ENCODE assay signal across 10 cellular contexts in the genomic region with DNA sequence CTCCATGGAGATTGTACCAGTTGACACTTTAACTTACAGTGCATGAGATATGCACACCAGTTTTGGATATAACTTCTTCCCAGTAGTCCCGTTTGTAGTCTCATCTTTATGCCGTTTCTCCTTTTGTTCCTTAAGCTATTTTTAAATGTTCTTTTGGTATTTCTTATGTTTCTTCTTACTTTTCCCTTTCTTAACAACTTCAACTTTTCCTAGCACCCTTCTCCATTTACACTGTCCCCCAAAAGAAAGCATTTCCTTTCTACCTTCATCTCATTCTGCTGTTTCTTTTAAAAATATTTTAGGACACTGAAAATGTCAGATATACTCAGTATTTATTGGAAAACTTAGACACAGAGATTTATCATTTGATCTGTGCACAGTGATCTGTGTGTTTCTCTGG. TPM values are rescaled to one million over a fixed set of nuclear protein-coding genes. Genes with fewer than 3 reads are reported as not detected.
A peak's percentile ranks its signal among the peaks of the same experiment; 100 is the strongest.
DNase-seq lines count a peak whose midpoint lies in the region; ATAC-seq and TF ChIP-seq lines count a peak whose summit lies in the region.
"Had no signal": no experiment of that assay in that cellular context is flagged by ENCODE, and none has a peak within 500 bp of the region (broad histone marks: within the 10 kb centered on the region; RNA-seq: fewer than 3 reads in every experiment).

No MANE protein-coding gene starts in this region.

- intact Hi-C loops in heart right ventricle (cut with DNase I): loop anchor here in 1 of 10 donors (10.0 kb wide), 1 partner anchor 54 kb away; the partner anchor contains the start of gene PMPCB
- intact Hi-C loops in left lung (cut with DNase I): no loop called here

- TF ChIP-seq CTCF in heart right ventricle (IDR thresholded peaks at IDR 0.05): no peak
- TF ChIP-seq CTCF in right atrium auricular region (IDR thresholded peaks at IDR 0.05): no peak
- no peak for TF ChIP-seq CTCF in left lung (IDR thresholded peaks at IDR 0.05)
- TF ChIP-seq CTCF in type B pancreatic cell (conservative IDR thresholded peaks at IDR 0.05): no peak

- H3K27me3 ChIP-seq in heart right ventricle (no peaks in the 10 kb centered on the region), right atrium auricular region (no peaks in the 10 kb centered on the region), left lung (no peaks in the 10 kb centered on the region)

- ATAC-seq in heart right ventricle (no peak), left lung (no peak), GM21529 (IDR thresholded peaks at IDR 0.05; ENCODE audit: unreplicated experiment) (no peak)

- H3K27me3 Mint-ChIP-seq in activated naive CD8-positive, alpha-beta T cell treated with anti-CD3 and anti-CD28 coated beads for 36 hours: no peaks in the 10 kb centered on the region
- no peaks in the 10 kb centered on the region for H3K27me3 Mint-ChIP-seq in type B pancreatic cell

- H3K4me1 Mint-ChIP-seq in activated naive CD8-positive, alpha-beta T cell treated with anti-CD3 and anti-CD28 coated beads for 36 hours: peaks cover 44% of the 10 kb centered on the region
- peaks cover 35% of the 10 kb centered on the region for H3K4me1 Mint-ChIP-seq in type B pancreatic cell (ENCODE audit: unreplicated experiment)

- 21 to 30% methylated on average over 2 of the region's 2 CpGs for WGBS in heart right ventricle, 2 donors

- no peaks in the 10 kb centered on the region for H3K9me3 ChIP-seq in heart right ventricle
- H3K9me3 ChIP-seq in right atrium auricular region: no peaks in the 10 kb centered on the region
- H3K9me3 ChIP-seq in left lung: no peaks in the 10 kb centered on the region

- peak overlapping the region; percentile 64 for H3K27ac Mint-ChIP-seq in activated naive CD8-positive, alpha-beta T cell treated with anti-CD3 and anti-CD28 coated beads for 36 hours
- peak overlapping the region; percentile 21 for H3K27ac Mint-ChIP-seq in type B pancreatic cell

- peak overlapping the region in 1 of 10 donors; percentile 35 for H3K27ac ChIP-seq in heart right ventricle
- no peak overlapping the region for H3K27ac ChIP-seq in right atrium auricular region
- H3K27ac ChIP-seq in left lung: peak overlapping the region in 1 of 2 donors; percentile 84

- H3K4me3 Mint-ChIP-seq in activated naive CD8-positive, alpha-beta T cell treated with anti-CD3 and anti-CD28 coated beads for 36 hours: peak overlapping the region; percentile 98
- peak overlapping the region; percentile 100 for H3K4me3 Mint-ChIP-seq in type B pancreatic cell

- no peaks in the 10 kb centered on the region for H3K9me3 Mint-ChIP-seq in activated naive CD8-positive, alpha-beta T cell treated with anti-CD3 and anti-CD28 coated beads for 36 hours
- no peaks in the 10 kb centered on the region for H3K9me3 Mint-ChIP-seq in type B pancreatic cell

- H3K36me3 ChIP-seq in heart right ventricle: peaks cover 0 to 30% (median 0%) of the 10 kb centered on the region in 9 donors
- H3K36me3 ChIP-seq in right atrium auricular region: peaks cover 7% of the 10 kb centered on the region
- H3K36me3 ChIP-seq in left lung: peaks cover 0 to 32% of the 10 kb centered on the region in 2 donors

- no peak for DNase-seq in heart right ventricle
- no peak for DNase-seq in right atrium auricular region (ENCODE audit: low spot score)
- no peak for DNase-seq in activated naive CD8-positive, alpha-beta T cell treated with anti-CD3 and anti-CD28 coated beads for 36 hours
- no peak for DNase-seq in left lung
- no peak for DNase-seq in type B pancreatic cell (ENCODE audit: extremely low spot score, unreplicated experiment)
- no peak for DNase-seq in nucleus accumbens (lab: John Stamatoyannopoulos, UW)
- no peak for DNase-seq in activated CD4-positive, CD25-positive, alpha-beta regulatory T cell (lab: John Stamatoyannopoulos, UW)
- DNase-seq: islet precursor cell, NCI-H1417 treated with DMSO at 0.1 percent for 48 hours had no signal

- peaks cover 4 to 60% (median 52%) of the 10 kb centered on the region in 9 donors for H3K4me1 ChIP-seq in heart right ventricle
- peaks cover 0 to 48% of the 10 kb centered on the region in 2 donors for H3K4me1 ChIP-seq in right atrium auricular region
- H3K4me1 ChIP-seq in left lung: peaks cover 22 to 54% of the 10 kb centered on the region in 2 donors

- H3K36me3 Mint-ChIP-seq in activated naive CD8-positive, alpha-beta T cell treated with anti-CD3 and anti-CD28 coated beads for 36 hours: peaks cover 22% of the 10 kb centered on the region
- H3K36me3 Mint-ChIP-seq in type B pancreatic cell: peaks cover 3% of the 10 kb centered on the region

- H3K4me3 ChIP-seq in heart right ventricle (peak overlapping the region in 8 of 10 donors; percentile 59 to 95 (median 84)), right atrium auricular region (peak overlapping the region in 1 of 2 donors; percentile 77), left lung (peak overlapping the region; percentile 65 to 77)

RNA-seq across cellular contexts. Expression of gene PSMC2, which starts 1.5 kb away (rescaled TPM):
- 100 to 1,000 TPM; 117 to 150 (median 124) TPM for total RNA-seq in heart right ventricle
- polyA plus RNA-seq in heart right ventricle: 100 to 1,000 TPM in 1 of 2 donors, 10 to 100 TPM in 1; 67.7 to 157 TPM
- total RNA-seq in right atrium auricular region: 10 to 100 TPM; 89.5 to 99.6 TPM
- total RNA-seq in activated naive CD8-positive, alpha-beta T cell treated with anti-CD3 and anti-CD28 coated beads for 36 hours: 100 to 1,000 TPM; 168 to 170 TPM
- total RNA-seq in left lung: 100 to 1,000 TPM in 1 of 2 donors, 10 to 100 TPM in 1; 98.1 to 136 TPM
- 108 and 109 TPM in 2 replicates for total RNA-seq in type B pancreatic cell (ENCODE audit: low replicate concordance)

RNA-seq across cellular contexts. Expression of gene DNAJC2, which starts 4.4 kb away (rescaled TPM):
- total RNA-seq in heart right ventricle: 10 to 100 TPM; 11.4 to 17.7 (median 14.0) TPM
- polyA plus RNA-seq in heart right ventricle: 10 to 100 TPM; 20.4 to 31.8 TPM
- 10 to 100 TPM in 1 of 2 donors, 1 to 10 TPM in 1; 7.7 to 14.4 TPM for total RNA-seq in right atrium auricular region
- total RNA-seq in activated naive CD8-positive, alpha-beta T cell treated with anti-CD3 and anti-CD28 coated beads for 36 hours: 10 to 100 TPM; 61.5 to 66.8 TPM
- 10 to 100 TPM; 12.9 to 20.4 TPM for total RNA-seq in left lung
- total RNA-seq in type B pancreatic cell (ENCODE audit: low replicate concordance): 28.2 and 29.9 TPM in 2 replicates

RNA-seq across cellular contexts. Expression of gene PMPCB, which starts 51.7 kb away (rescaled TPM):
- total RNA-seq in heart right ventricle (10 to 100 TPM; 70.4 to 98.4 (median 92.4) TPM), right atrium auricular region (10 to 100 TPM; 37.2 to 47.4 TPM), left lung (10 to 100 TPM; 44.5 to 47.0 TPM), type B pancreatic cell (ENCODE audit: low replicate concordance) (70.8 and 72.0 TPM in 2 replicates)
- polyA plus RNA-seq in heart right ventricle: 10 to 100 TPM; 51.5 to 52.9 TPM
- 10 to 100 TPM; 90.3 to 91.9 TPM for total RNA-seq in activated naive CD8-positive, alpha-beta T cell treated with anti-CD3 and anti-CD28 coated beads for 36 hours
